In genomic region chr16:3305109-3306068, GRCh38 we compare ENCODE assay signal across 1 cellular context.
TF ChIP-seq lines count a peak whose summit lies in the region.

TIGD7 (minus strand) TSS chr16:3305430; CDS start chr16:3300614, 4,816 bp downstream.
ZNF75A (plus strand) TSS chr16:3305497; CDS start chr16:3308429, 2,932 bp downstream.

TF ChIP-seq in K562, 482 proteins besides CTCF, POLR2A, EP300 and RAD21 (continued from another document):
- TF ChIP-seq ZNF76 (CRISPR knock-in tag; IDR thresholded peaks at IDR 0.05; ENCODE audit: borderline replicate concordance) (0 out of 2 replicates have a peak, but pooled peaks have one; percentile 45), MAFK (IDR thresholded peaks at IDR 0.05; ENCODE audit: low read length) (no peak), TSHZ1 (CRISPR knock-in tag; IDR thresholded peaks at IDR 0.05) (no peak), PML (IDR thresholded peaks at IDR 0.05; ENCODE audit: low read length) (peak; percentile 63), MNT (conservative IDR thresholded peaks at IDR 0.05) (peak; percentile 60 to 87; a peak in 3 of 4 replicates), CBX8 (IDR thresholded peaks at IDR 0.05; ENCODE audit: borderline replicate concordance, extremely low read depth, low read depth, low read length, poor library complexity, severe bottlenecking) (no peak), CBX3 (IDR thresholded peaks at IDR 0.05; ENCODE audit: borderline replicate concordance in 1 of 2, low read length in 2 of 2) (peak in 1 of 2 experiments; percentile 85; a peak in 2 of 3 replicates), POLR3A (IDR thresholded peaks at IDR 0.05; ENCODE audit: borderline replicate concordance, extremely low read depth, insufficient read depth, insufficient read length) (no peak), MCM7 (IDR thresholded peaks at IDR 0.05) (no peak), ZNF561 (CRISPR knock-in tag; conservative IDR thresholded peaks at IDR 0.05) (no peak), KLF10 (CRISPR knock-in tag; IDR thresholded peaks at IDR 0.05) (no peak), RBM17 (IDR thresholded peaks at IDR 0.05; ENCODE audit: borderline replicate concordance, low read depth, low read length) (no peak), XRCC3 (IDR thresholded peaks at IDR 0.05) (no peak), L3MBTL2 (IDR thresholded peaks at IDR 0.05) (peak; percentile 99), HDAC2 (IDR thresholded peaks at IDR 0.05) (peak; percentile 79; the same call in 1 of the 2 replicates), ZBTB1 (CRISPR knock-in tag; IDR thresholded peaks at IDR 0.05; ENCODE audit: borderline replicate concordance, low read depth) (peak; percentile 92), ZBTB33 (CRISPR knock-in tag; IDR thresholded peaks at IDR 0.05) (peak; percentile 80), PTBP1 (IDR thresholded peaks at IDR 0.05; ENCODE audit: low read depth, low read length) (0 out of 2 replicates have a peak, but pooled peaks have one; percentile 20), BMI1 (IDR thresholded peaks at IDR 0.05; ENCODE audit: low read length) (no peak), LCOR (CRISPR knock-in tag; IDR thresholded peaks at IDR 0.05) (peak; percentile 94), ILF3 (IDR thresholded peaks at IDR 0.05; ENCODE audit: borderline replicate concordance) (no peak), PHB2 (IDR thresholded peaks at IDR 0.05; ENCODE audit: low read depth) (no peak), HBP1 (CRISPR knock-in tag; IDR thresholded peaks at IDR 0.05) (peak; percentile 53; the same call in 1 of the 2 replicates), ARID2 (IDR thresholded peaks at IDR 0.05) (no peak), GABPA (tag; conservative IDR thresholded peaks at IDR 0.05; ENCODE audit: low read depth) (peak; percentile 96), HDGF (IDR thresholded peaks at IDR 0.05) (no peak), GTF2A2 (tag; IDR thresholded peaks at IDR 0.05) (no peak), STAG1 (CRISPR knock-in tag; IDR thresholded peaks at IDR 0.05; ENCODE audit: borderline replicate concordance) (no peak; the same call in 1 of the 2 replicates), NR4A1 (CRISPR knock-in tag; IDR thresholded peaks at IDR 0.05) (no peak), NR4A1 (tag; IDR thresholded peaks at IDR 0.05) (peak; percentile 33; the same call in 1 of the 2 replicates), MAZ (CRISPR knock-in tag; conservative IDR thresholded peaks at IDR 0.05 in 1 of 2, IDR thresholded peaks at IDR 0.05 in 1 of 2) (peak; percentile 36 to 40; a peak in 2 of 4 replicates), ZNF184 (CRISPR knock-in tag; IDR thresholded peaks at IDR 0.05) (no peak), ZKSCAN3 (CRISPR knock-in tag; IDR thresholded peaks at IDR 0.05) (no peak), FOXK2 (conservative IDR thresholded peaks at IDR 0.05 in 1 of 2, IDR thresholded peaks at IDR 0.05 in 1 of 2; ENCODE audit: low read depth in 2 of 2) (peak in 1 of 2 experiments; percentile 31; a peak in 1 of 4 replicates), ZC3H8 (IDR thresholded peaks at IDR 0.05) (no peak), ZFP36 (IDR thresholded peaks at IDR 0.05; ENCODE audit: low read depth, low read length, partially characterized antibody) (no peak), SMARCA5 (IDR thresholded peaks at IDR 0.05) (no peak), ERF (CRISPR knock-in tag; IDR thresholded peaks at IDR 0.05) (peak; percentile 52), BCL6 (CRISPR knock-in tag; IDR thresholded peaks at IDR 0.05) (no peak), ZNF79 (CRISPR knock-in tag; IDR thresholded peaks at IDR 0.05; ENCODE audit: low read depth) (no peak)
- TF ChIP-seq, protein P1, sequence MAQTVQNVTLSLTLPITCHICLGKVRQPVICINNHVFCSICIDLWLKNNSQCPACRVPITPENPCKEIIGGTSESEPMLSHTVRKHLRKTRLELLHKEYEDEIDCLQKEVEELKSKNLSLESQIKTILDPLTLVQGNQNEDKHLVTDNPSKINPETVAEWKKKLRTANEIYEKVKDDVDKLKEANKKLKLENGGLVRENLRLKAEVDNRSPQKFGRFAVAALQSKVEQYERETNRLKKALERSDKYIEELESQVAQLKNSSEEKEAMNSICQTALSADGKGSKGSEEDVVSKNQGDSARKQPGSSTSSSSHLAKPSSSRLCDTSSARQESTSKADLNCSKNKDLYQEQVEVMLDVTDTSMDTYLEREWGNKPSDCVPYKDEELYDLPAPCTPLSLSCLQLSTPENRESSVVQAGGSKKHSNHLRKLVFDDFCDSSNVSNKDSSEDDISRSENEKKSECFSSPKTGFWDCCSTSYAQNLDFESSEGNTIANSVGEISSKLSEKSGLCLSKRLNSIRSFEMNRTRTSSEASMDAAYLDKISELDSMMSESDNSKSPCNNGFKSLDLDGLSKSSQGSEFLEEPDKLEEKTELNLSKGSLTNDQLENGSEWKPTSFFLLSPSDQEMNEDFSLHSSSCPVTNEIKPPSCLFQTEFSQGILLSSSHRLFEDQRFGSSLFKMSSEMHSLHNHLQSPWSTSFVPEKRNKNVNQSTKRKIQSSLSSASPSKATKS (CRISPR knock-in tag; IDR thresholded peaks at IDR 0.05), result no peak
- TF ChIP-seq, protein P2, sequence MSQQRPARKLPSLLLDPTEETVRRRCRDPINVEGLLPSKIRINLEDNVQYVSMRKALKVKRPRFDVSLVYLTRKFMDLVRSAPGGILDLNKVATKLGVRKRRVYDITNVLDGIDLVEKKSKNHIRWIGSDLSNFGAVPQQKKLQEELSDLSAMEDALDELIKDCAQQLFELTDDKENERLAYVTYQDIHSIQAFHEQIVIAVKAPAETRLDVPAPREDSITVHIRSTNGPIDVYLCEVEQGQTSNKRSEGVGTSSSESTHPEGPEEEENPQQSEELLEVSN (IDR thresholded peaks at IDR 0.05; ENCODE audit: borderline replicate concordance in 1 of 2, extremely low read depth in 1 of 2, insufficient read depth in 1 of 2, insufficient read length in 1 of 2, low read depth in 1 of 2, low read length in 1 of 2, poor library complexity in 1 of 2, severe bottlenecking in 1 of 2), result peak; percentile 98 to 100
- TF ChIP-seq, protein P3, sequence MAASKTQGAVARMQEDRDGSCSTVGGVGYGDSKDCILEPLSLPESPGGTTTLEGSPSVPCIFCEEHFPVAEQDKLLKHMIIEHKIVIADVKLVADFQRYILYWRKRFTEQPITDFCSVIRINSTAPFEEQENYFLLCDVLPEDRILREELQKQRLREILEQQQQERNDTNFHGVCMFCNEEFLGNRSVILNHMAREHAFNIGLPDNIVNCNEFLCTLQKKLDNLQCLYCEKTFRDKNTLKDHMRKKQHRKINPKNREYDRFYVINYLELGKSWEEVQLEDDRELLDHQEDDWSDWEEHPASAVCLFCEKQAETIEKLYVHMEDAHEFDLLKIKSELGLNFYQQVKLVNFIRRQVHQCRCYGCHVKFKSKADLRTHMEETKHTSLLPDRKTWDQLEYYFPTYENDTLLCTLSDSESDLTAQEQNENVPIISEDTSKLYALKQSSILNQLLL (CRISPR knock-in tag; IDR thresholded peaks at IDR 0.05; ENCODE audit: borderline replicate concordance), result no peak
